38 cellular contexts compared by ENCODE assay signal in genomic region chr17:79686476-79686875, GRCh38. TPM values are rescaled to one million over a fixed set of nuclear protein-coding genes. Genes with fewer than 3 reads are reported as not detected.
"Had no signal": no experiment of that assay in that cellular context is flagged by ENCODE, and none has a peak within 500 bp of the region (broad histone marks: within the 10 kb centered on the region; RNA-seq: fewer than 3 reads in every experiment).

No MANE protein-coding gene starts in this region.

- DNase-seq: activated B cell treated with CpG ODN at 0.5 μM for 24 hours; activated CD4-positive, alpha-beta memory T cell treated with anti-CD3 and anti-CD28 coated beads, Interleukin-2, amount 10 ng/mL, durations not matched to agents 7 days and 5 days; activated CD4-positive, alpha-beta T cell treated with anti-CD3 and anti-CD28 coated beads for 4 hours; activated CD4-positive, alpha-beta T cell treated with anti-CD3 and anti-CD28 coated beads, Interleukin-2, amount 10 ng/mL, durations not matched to agents 24 days and 14 days; activated CD4-positive, alpha-beta T cell treated with anti-CD3 and anti-CD28 coated beads, Interleukin-2, amount 50 U/mL, for 1 hour; activated CD4-positive, alpha-beta T cell treated with anti-CD3 and anti-CD28 coated beads, Interleukin-2, amount 50 U/mL, for 4 hours; activated CD4-positive, CD25-positive, alpha-beta regulatory T cell treated with anti-CD3 and anti-CD28 coated beads, Interleukin-2, amount 50 U/mL, for 72 hours; activated CD8-positive, alpha-beta memory T cell treated with anti-CD3 and anti-CD28 coated beads for 24 hours; activated CD8-positive, alpha-beta memory T cell treated with anti-CD3 and anti-CD28 coated beads, Interleukin-2, amount 10 ng/mL, durations not matched to agents 7 days and 5 days; activated CD8-positive, alpha-beta memory T cell treated with anti-CD3 and anti-CD28 coated beads, Interleukin-2, amount 50 U/mL, for 48 hours; activated CD8-positive, alpha-beta T cell treated with anti-CD3 and anti-CD28 coated beads, Interleukin-2, amount 10 ng/mL, durations not matched to agents 7 days and 5 days; activated effector memory CD4-positive, alpha-beta T cell treated with Interleukin-2 at 50 U/mL for 16 hours; activated gamma-delta T cell; activated naive CD4-positive, alpha-beta T cell treated with anti-CD3 and anti-CD28 coated beads, Interleukin-2, amount 10 ng/mL, durations not matched to agents 7 days and 5 days; activated naive CD4-positive, alpha-beta T cell treated with Interleukin-2 at 50 U/mL for 16 hours; activated naive CD8-positive, alpha-beta T cell treated with anti-CD3 and anti-CD28 coated beads, Interleukin-2, amount 10 ng/mL, durations not matched to agents 7 days and 5 days; activated naive CD8-positive, alpha-beta T cell treated with anti-CD3 and anti-CD28 coated beads, Interleukin-2, amount 50 U/mL, for 24 hours; activated T-cell treated with anti-CD3 and anti-CD28 coated beads, Interleukin-2, amount 50 U/mL, for 24 hours; activated T-cell treated with anti-CD3 and anti-CD28 coated beads, Interleukin-2, amount 50 U/mL, for 48 hours; amygdala; anterior cingulate cortex; central memory CD4-positive, alpha-beta T cell; T-helper 1 cell; T-helper 2 cell; T-helper 9 cell had no signal

- H3K27ac ChIP-seq: ascending aorta, cardiac muscle cell, VCaP had no signal

- H3K9me3 Mint-ChIP-seq: activated B cell treated with CpG ODN at 0.5 μM for 24 hours; activated CD4-positive, alpha-beta memory T cell treated with anti-CD3 and anti-CD28 coated beads, Interleukin-2, amount 10 ng/mL, durations not matched to agents 7 days and 5 days; activated CD4-positive, alpha-beta T cell treated with anti-CD3 and anti-CD28 coated beads, Interleukin-2, amount 10 ng/mL, durations not matched to agents 24 days and 14 days; activated naive CD4-positive, alpha-beta T cell treated with anti-CD3 and anti-CD28 coated beads, Interleukin-2, amount 10 ng/mL, durations not matched to agents 7 days and 5 days; activated naive CD4-positive, alpha-beta T cell treated with anti-CD3 and anti-CD28 coated beads, Interleukin-2, amount 50 U/mL, for 24 hours; activated naive CD8-positive, alpha-beta T cell treated with anti-CD3 and anti-CD28 coated beads, Interleukin-2, amount 10 ng/mL, durations not matched to agents 7 days and 5 days; activated naive CD8-positive, alpha-beta T cell treated with anti-CD3 and anti-CD28 coated beads, Interleukin-2, amount 50 U/mL, for 24 hours; activated T-cell treated with anti-CD3 and anti-CD28 coated beads, Interleukin-2, amount 50 U/mL, for 24 hours; activated T-helper 2 cell treated with anti-CD3 and anti-CD28 coated beads, Interferon-gamma antibody, Interleukin-2, Interleukin-4, amounts not matched to agents 10 μg/mL and 5 μg/mL and 100 μg/mL, durations not matched to agents 14 hours and 24 hours and 36 hours; T-helper 1 cell treated with Interleukin-12 subunit alpha and Interleukin-12 subunit beta and Interleukin-4 antibody, amounts not matched to agents 30 μg/mL and 1 μg/mL, for 36 hours; T-helper 2 cell treated with Interferon-gamma antibody and Interleukin-4, amounts not matched to agents 5 μg/mL and 100 μg/mL, for 36 hours had no signal

- H3K27ac Mint-ChIP-seq: activated B cell treated with CpG ODN at 0.5 μM for 24 hours; activated CD4-positive, alpha-beta memory T cell treated with anti-CD3 and anti-CD28 coated beads, Interleukin-2, amount 10 ng/mL, durations not matched to agents 7 days and 5 days; activated CD4-positive, alpha-beta T cell treated with anti-CD3 and anti-CD28 coated beads, Interleukin-2, amount 10 ng/mL, durations not matched to agents 24 days and 14 days; activated CD8-positive, alpha-beta memory T cell treated with anti-CD3 and anti-CD28 coated beads, Interleukin-2, amount 10 ng/mL, durations not matched to agents 7 days and 5 days; activated CD8-positive, alpha-beta T cell treated with anti-CD3 and anti-CD28 coated beads, Interleukin-2, amount 10 ng/mL, durations not matched to agents 7 days and 5 days; activated naive CD4-positive, alpha-beta T cell treated with anti-CD3 and anti-CD28 coated beads, Interleukin-2, amount 10 ng/mL, durations not matched to agents 7 days and 5 days; activated naive CD4-positive, alpha-beta T cell treated with anti-CD3 and anti-CD28 coated beads, Interleukin-2, amount 50 U/mL, for 24 hours; activated naive CD8-positive, alpha-beta T cell; activated naive CD8-positive, alpha-beta T cell treated with anti-CD3 and anti-CD28 coated beads, Interleukin-2, amount 10 ng/mL, durations not matched to agents 7 days and 5 days; activated naive CD8-positive, alpha-beta T cell treated with anti-CD3 and anti-CD28 coated beads, Interleukin-2, amount 50 U/mL, for 24 hours; activated T-cell treated with anti-CD3 and anti-CD28 coated beads, Interleukin-2, amount 50 U/mL, for 24 hours; activated T-helper 2 cell treated with anti-CD3 and anti-CD28 coated beads, Interferon-gamma antibody, Interleukin-2, Interleukin-4, amounts not matched to agents 10 μg/mL and 5 μg/mL and 100 μg/mL, durations not matched to agents 14 hours and 24 hours and 36 hours; T-helper 1 cell treated with Interleukin-12 subunit alpha and Interleukin-12 subunit beta and Interleukin-4 antibody, amounts not matched to agents 30 μg/mL and 1 μg/mL, for 36 hours; T-helper 2 cell treated with Interferon-gamma antibody and Interleukin-4, amounts not matched to agents 5 μg/mL and 100 μg/mL, for 36 hours had no signal

- H3K27me3 ChIP-seq: ascending aorta had no signal

- H3K36me3 ChIP-seq: ascending aorta, cardiac muscle cell had no signal

- H3K4me3 Mint-ChIP-seq: activated B cell treated with CpG ODN at 0.5 μM for 24 hours; activated CD4-positive, alpha-beta memory T cell treated with anti-CD3 and anti-CD28 coated beads, Interleukin-2, amount 10 ng/mL, durations not matched to agents 7 days and 5 days; activated CD4-positive, alpha-beta T cell treated with anti-CD3 and anti-CD28 coated beads, Interleukin-2, amount 10 ng/mL, durations not matched to agents 24 days and 14 days; activated CD8-positive, alpha-beta memory T cell treated with anti-CD3 and anti-CD28 coated beads, Interleukin-2, amount 10 ng/mL, durations not matched to agents 7 days and 5 days; activated CD8-positive, alpha-beta T cell treated with anti-CD3 and anti-CD28 coated beads, Interleukin-2, amount 10 ng/mL, durations not matched to agents 7 days and 5 days; activated naive CD4-positive, alpha-beta T cell treated with anti-CD3 and anti-CD28 coated beads, Interleukin-2, amount 10 ng/mL, durations not matched to agents 7 days and 5 days; activated naive CD4-positive, alpha-beta T cell treated with anti-CD3 and anti-CD28 coated beads, Interleukin-2, amount 50 U/mL, for 24 hours; activated naive CD8-positive, alpha-beta T cell; activated naive CD8-positive, alpha-beta T cell treated with anti-CD3 and anti-CD28 coated beads, Interleukin-2, amount 10 ng/mL, durations not matched to agents 7 days and 5 days; activated naive CD8-positive, alpha-beta T cell treated with anti-CD3 and anti-CD28 coated beads, Interleukin-2, amount 50 U/mL, for 24 hours; activated T-cell treated with anti-CD3 and anti-CD28 coated beads, Interleukin-2, amount 50 U/mL, for 24 hours; brain; T-helper 1 cell treated with Interleukin-12 subunit alpha and Interleukin-12 subunit beta and Interleukin-4 antibody, amounts not matched to agents 30 μg/mL and 1 μg/mL, for 36 hours; T-helper 2 cell treated with Interferon-gamma antibody and Interleukin-4, amounts not matched to agents 5 μg/mL and 100 μg/mL, for 36 hours had no signal

- H3K36me3 Mint-ChIP-seq: activated CD8-positive, alpha-beta memory T cell treated with anti-CD3 and anti-CD28 coated beads, Interleukin-2, amount 10 ng/mL, durations not matched to agents 7 days and 5 days; activated naive CD4-positive, alpha-beta T cell treated with anti-CD3 and anti-CD28 coated beads, Interleukin-2, amount 10 ng/mL, durations not matched to agents 7 days and 5 days; activated naive CD4-positive, alpha-beta T cell treated with anti-CD3 and anti-CD28 coated beads, Interleukin-2, amount 50 U/mL, for 24 hours; activated naive CD8-positive, alpha-beta T cell; activated naive CD8-positive, alpha-beta T cell treated with anti-CD3 and anti-CD28 coated beads, Interleukin-2, amount 10 ng/mL, durations not matched to agents 7 days and 5 days; brain had no signal

- H3K4me3 ChIP-seq: ascending aorta, cardiac muscle cell had no signal

- H3K27me3 Mint-ChIP-seq: activated CD4-positive, alpha-beta T cell treated with anti-CD3 and anti-CD28 coated beads, Interleukin-2, amount 10 ng/mL, durations not matched to agents 24 days and 14 days; brain had no signal

- H3K9me3 ChIP-seq: ascending aorta had no signal

- ATAC-seq: activated CD8-positive, alpha-beta memory T cell treated with anti-CD3 and anti-CD28 coated beads, Interleukin-2, amount 10 ng/mL, durations not matched to agents 7 days and 5 days; activated CD8-positive, alpha-beta T cell treated with anti-CD3 and anti-CD28 coated beads, Interleukin-2, amount 10 ng/mL, durations not matched to agents 7 days and 5 days; activated naive CD8-positive, alpha-beta T cell treated with anti-CD3 and anti-CD28 coated beads, Interleukin-2, amount 50 U/mL, for 24 hours had no signal

- FAIRE-seq: bronchial epithelial cell, TTC549 had no signal

- H3K4me1 Mint-ChIP-seq: activated CD4-positive, alpha-beta memory T cell treated with anti-CD3 and anti-CD28 coated beads, Interleukin-2, amount 10 ng/mL, durations not matched to agents 7 days and 5 days; activated CD4-positive, alpha-beta T cell treated with anti-CD3 and anti-CD28 coated beads, Interleukin-2, amount 10 ng/mL, durations not matched to agents 24 days and 14 days; activated CD8-positive, alpha-beta memory T cell treated with anti-CD3 and anti-CD28 coated beads, Interleukin-2, amount 10 ng/mL, durations not matched to agents 7 days and 5 days; activated naive CD4-positive, alpha-beta T cell treated with anti-CD3 and anti-CD28 coated beads, Interleukin-2, amount 10 ng/mL, durations not matched to agents 7 days and 5 days; activated naive CD4-positive, alpha-beta T cell treated with anti-CD3 and anti-CD28 coated beads, Interleukin-2, amount 50 U/mL, for 24 hours; activated naive CD8-positive, alpha-beta T cell treated with anti-CD3 and anti-CD28 coated beads, Interleukin-2, amount 10 ng/mL, durations not matched to agents 7 days and 5 days; activated naive CD8-positive, alpha-beta T cell treated with anti-CD3 and anti-CD28 coated beads, Interleukin-2, amount 50 U/mL, for 24 hours had no signal

RNA-seq across cellular contexts. Expression of gene ENPP7, which starts 44.3 kb away (rescaled TPM):
- total RNA-seq: activated CD4-positive, alpha-beta T cell treated with anti-CD3 and anti-CD28 coated beads, Interleukin-2, amount 10 ng/mL, durations not matched to agents 24 days and 14 days; activated T-helper 2 cell treated with anti-CD3 and anti-CD28 coated beads, Interferon-gamma antibody, Interleukin-2, Interleukin-4, amounts not matched to agents 10 μg/mL and 5 μg/mL and 100 μg/mL, durations not matched to agents 14 hours and 24 hours and 36 hours; bronchial epithelial cell; cardiac muscle cell; cerebellum had no signal
- polyA plus RNA-seq: adipose tissue, cardiac muscle cell had no signal
